ENCODE assay signal across 8 cellular contexts in genomic region chr6:73516712-73517489, GRCh38. TPM values are rescaled to one million over a fixed set of nuclear protein-coding genes. Genes with fewer than 3 reads are reported as not detected.
A peak's percentile ranks its signal among the peaks of the same experiment; 100 is the strongest.
DNase-seq lines count a peak whose midpoint lies in the region; ATAC-seq lines count a peak whose summit lies in the region.

No MANE protein-coding gene starts in this region.

- DNase-seq in HCEC 1CT (peak; percentile 18), kidney tubule cell (ENCODE audit: low spot score) (peak; percentile 39), iPS-NIHi11 (ENCODE audit: low spot score) (no peak), COR-L47 (lab: John Stamatoyannopoulos, UW) (no peak)
- no peak for DNase-seq in activated naive CD4-positive, alpha-beta T cell treated with anti-CD3 and anti-CD28 coated beads, Interleukin-2, amount 50 U/mL, for 72 hours (ENCODE audit: low spot score in 2 of 2)

- peak overlapping the region; percentile 73 for H3K4me3 ChIP-seq in ACC112 (ENCODE audit: low read depth, low read length)

- ATAC-seq in activated naive CD4-positive, alpha-beta T cell treated with anti-CD3 and anti-CD28 coated beads, Interleukin-2, amount 50 U/mL, for 72 hours = no peak
- ATAC-seq in HG03342 (IDR thresholded peaks at IDR 0.05; ENCODE audit: unreplicated experiment) = no peak
- ATAC-seq in HG02759 (IDR thresholded peaks at IDR 0.05; ENCODE audit: unreplicated experiment) = no peak

- no peak overlapping the region for H2AFZ ChIP-seq in ACC112 (ENCODE audit: low read length, unreplicated experiment)

- H3K27me3 ChIP-seq in ACC112 (ENCODE audit: insufficient read depth, low read length) = no peaks in the 10 kb centered on the region

- H3K4me1 ChIP-seq in ACC112 (ENCODE audit: control insufficient read depth, insufficient read depth, low read length, unreplicated experiment) = peaks cover 16% of the 10 kb centered on the region

- H3K27ac ChIP-seq in ACC112 (ENCODE audit: low read depth, low read length) = peak overlapping the region; percentile 73

- peaks cover 48 to 49% of the 10 kb centered on the region in 2 donors for H3K36me3 Mint-ChIP-seq in activated naive CD4-positive, alpha-beta T cell treated with anti-CD3 and anti-CD28 coated beads, Interleukin-2, amount 50 U/mL, for 72 hours

- H3K9me3 Mint-ChIP-seq in activated naive CD4-positive, alpha-beta T cell treated with anti-CD3 and anti-CD28 coated beads, Interleukin-2, amount 50 U/mL, for 72 hours = no peaks in the 10 kb centered on the region

- peak overlapping the region; percentile 85 to 92 for H3K27ac Mint-ChIP-seq in activated naive CD4-positive, alpha-beta T cell treated with anti-CD3 and anti-CD28 coated beads, Interleukin-2, amount 50 U/mL, for 72 hours

- H3K36me3 ChIP-seq in ACC112 (ENCODE audit: insufficient read depth, low read length) = peaks cover 54% of the 10 kb centered on the region

- peaks cover 44% of the 10 kb centered on the region for H3K79me2 ChIP-seq in ACC112 (ENCODE audit: control insufficient read depth, insufficient read depth, low read length, unreplicated experiment)

RNA-seq across cellular contexts. Expression of gene EEF1A1, which starts 3.9 kb away (rescaled TPM):
- over 10,000 TPM; 10,985 to 16,838 TPM for total RNA-seq in activated naive CD4-positive, alpha-beta T cell treated with anti-CD3 and anti-CD28 coated beads, Interleukin-2, amount 50 U/mL, for 72 hours

RNA-seq across cellular contexts. Expression of gene MTO1, which starts 55.4 kb away (rescaled TPM):
- 10 to 100 TPM; 40.9 to 66.3 TPM for total RNA-seq in activated naive CD4-positive, alpha-beta T cell treated with anti-CD3 and anti-CD28 coated beads, Interleukin-2, amount 50 U/mL, for 72 hours

Comparison
In these comparisons a context has a peak if more than half of its experiments do, and no peak if none do; other contexts are left out.
1. DNase-seq: peak in HCEC 1CT (single experiment) and kidney tubule cell (single experiment); none in activated naive CD4-positive, alpha-beta T cell treated with anti-CD3 and anti-CD28 coated beads, Interleukin-2, amount 50 U/mL, for 72 hours (0 of 2), iPS-NIHi11 (single experiment) and COR-L47 (single experiment).